ENCODE assay signal across 1 cellular context in genomic region chrX:15908891-15909290, GRCh38.
TF ChIP-seq lines count a peak whose summit lies in the region.

No MANE protein-coding gene starts in this region.

TF ChIP-seq in HepG2, 621 proteins besides CTCF, POLR2A, EP300 and RAD21:
- TF ChIP-seq SOX5 (CRISPR knock-in tag; IDR thresholded peaks at IDR 0.05; ENCODE audit: borderline replicate concordance) (peak; percentile 71; the same call in 1 of the 2 replicates), CEBPB (IDR thresholded peaks at IDR 0.05; ENCODE audit: borderline replicate concordance, low read depth, low read length) (peak; percentile 60; the same call in 1 of the 2 replicates), CCAR2 (optimal IDR thresholded peaks at IDR 0.05; ENCODE audit: low read depth, low read length) (no peak), SOX6 (IDR thresholded peaks at IDR 0.05) (no peak), SOX6 (CRISPR knock-in tag; IDR thresholded peaks at IDR 0.05) (peak; percentile 51; the same call in 1 of the 2 replicates), SOX13 (IDR thresholded peaks at IDR 0.05) (peak; percentile 60), SOX13 (CRISPR knock-in tag; conservative IDR thresholded peaks at IDR 0.05 in 1 of 2, IDR thresholded peaks at IDR 0.05 in 1 of 2) (peak in 1 of 2 experiments; percentile 83; a peak in 2 of 4 replicates), KDM4B (CRISPR knock-in tag; IDR thresholded peaks at IDR 0.05) (no peak), CEBPG (CRISPR knock-in tag; IDR thresholded peaks at IDR 0.05) (peak; percentile 44; the same call in 1 of the 2 replicates), MATR3 (CRISPR knock-in tag; IDR thresholded peaks at IDR 0.05) (no peak)
TF ChIP-seq in HepG2: peak in this region for 5.
